2 cellular contexts compared by ENCODE assay signal in the genomic region with DNA sequence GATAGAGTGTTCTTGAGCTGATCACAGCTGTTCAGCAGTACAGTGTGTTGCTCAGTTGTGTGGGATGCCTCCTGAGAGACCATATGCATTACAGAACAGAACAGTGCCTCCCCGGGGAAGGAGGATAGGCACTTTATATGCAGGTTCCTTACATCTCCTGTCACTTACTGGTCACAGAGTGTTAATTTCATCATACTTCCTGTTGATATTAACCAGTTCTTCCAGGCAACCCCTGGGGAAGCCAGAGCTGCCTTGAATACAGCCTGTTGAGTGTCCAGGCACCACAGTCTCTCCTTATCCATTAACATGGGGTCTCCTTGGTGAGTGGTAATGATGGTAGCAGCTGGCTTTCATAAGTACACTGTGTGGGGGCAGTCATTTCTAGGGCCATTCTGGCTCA.
TF ChIP-seq lines count a peak whose summit lies in the region.

No MANE protein-coding gene starts in this region.

TF ChIP-seq in SK-N-SH, 30 proteins besides CTCF, POLR2A, EP300 and RAD21:
- TF ChIP-seq TEAD4 (IDR thresholded peaks at IDR 0.05; ENCODE audit: borderline replicate concordance, insufficient read depth) (no peak), RCOR1 (IDR thresholded peaks at IDR 0.05; ENCODE audit: low read length) (no peak)
- TF ChIP-seq, protein P1, sequence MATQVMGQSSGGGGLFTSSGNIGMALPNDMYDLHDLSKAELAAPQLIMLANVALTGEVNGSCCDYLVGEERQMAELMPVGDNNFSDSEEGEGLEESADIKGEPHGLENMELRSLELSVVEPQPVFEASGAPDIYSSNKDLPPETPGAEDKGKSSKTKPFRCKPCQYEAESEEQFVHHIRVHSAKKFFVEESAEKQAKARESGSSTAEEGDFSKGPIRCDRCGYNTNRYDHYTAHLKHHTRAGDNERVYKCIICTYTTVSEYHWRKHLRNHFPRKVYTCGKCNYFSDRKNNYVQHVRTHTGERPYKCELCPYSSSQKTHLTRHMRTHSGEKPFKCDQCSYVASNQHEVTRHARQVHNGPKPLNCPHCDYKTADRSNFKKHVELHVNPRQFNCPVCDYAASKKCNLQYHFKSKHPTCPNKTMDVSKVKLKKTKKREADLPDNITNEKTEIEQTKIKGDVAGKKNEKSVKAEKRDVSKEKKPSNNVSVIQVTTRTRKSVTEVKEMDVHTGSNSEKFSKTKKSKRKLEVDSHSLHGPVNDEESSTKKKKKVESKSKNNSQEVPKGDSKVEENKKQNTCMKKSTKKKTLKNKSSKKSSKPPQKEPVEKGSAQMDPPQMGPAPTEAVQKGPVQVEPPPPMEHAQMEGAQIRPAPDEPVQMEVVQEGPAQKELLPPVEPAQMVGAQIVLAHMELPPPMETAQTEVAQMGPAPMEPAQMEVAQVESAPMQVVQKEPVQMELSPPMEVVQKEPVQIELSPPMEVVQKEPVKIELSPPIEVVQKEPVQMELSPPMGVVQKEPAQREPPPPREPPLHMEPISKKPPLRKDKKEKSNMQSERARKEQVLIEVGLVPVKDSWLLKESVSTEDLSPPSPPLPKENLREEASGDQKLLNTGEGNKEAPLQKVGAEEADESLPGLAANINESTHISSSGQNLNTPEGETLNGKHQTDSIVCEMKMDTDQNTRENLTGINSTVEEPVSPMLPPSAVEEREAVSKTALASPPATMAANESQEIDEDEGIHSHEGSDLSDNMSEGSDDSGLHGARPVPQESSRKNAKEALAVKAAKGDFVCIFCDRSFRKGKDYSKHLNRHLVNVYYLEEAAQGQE (IDR thresholded peaks at IDR 0.05; ENCODE audit: low read depth, low read length), result no peak

TF ChIP-seq in SK-N-SH treated with all-trans-retinoic acid at 6 μM for 48 hours, 23 proteins besides CTCF, POLR2A, EP300 and RAD21:
- TF ChIP-seq, protein P2, sequence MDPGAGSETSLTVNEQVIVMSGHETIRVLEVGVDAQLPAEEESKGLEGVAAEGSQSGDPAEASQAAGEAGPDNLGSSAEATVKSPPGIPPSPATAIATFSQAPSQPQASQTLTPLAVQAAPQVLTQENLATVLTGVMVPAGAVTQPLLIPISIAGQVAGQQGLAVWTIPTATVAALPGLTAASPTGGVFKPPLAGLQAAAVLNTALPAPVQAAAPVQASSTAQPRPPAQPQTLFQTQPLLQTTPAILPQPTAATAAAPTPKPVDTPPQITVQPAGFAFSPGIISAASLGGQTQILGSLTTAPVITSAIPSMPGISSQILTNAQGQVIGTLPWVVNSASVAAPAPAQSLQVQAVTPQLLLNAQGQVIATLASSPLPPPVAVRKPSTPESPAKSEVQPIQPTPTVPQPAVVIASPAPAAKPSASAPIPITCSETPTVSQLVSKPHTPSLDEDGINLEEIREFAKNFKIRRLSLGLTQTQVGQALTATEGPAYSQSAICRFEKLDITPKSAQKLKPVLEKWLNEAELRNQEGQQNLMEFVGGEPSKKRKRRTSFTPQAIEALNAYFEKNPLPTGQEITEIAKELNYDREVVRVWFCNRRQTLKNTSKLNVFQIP (CRISPR knock-in tag; IDR thresholded peaks at IDR 0.05; ENCODE audit: borderline replicate concordance, low read depth), result no peak
- TF ChIP-seq, protein P3, sequence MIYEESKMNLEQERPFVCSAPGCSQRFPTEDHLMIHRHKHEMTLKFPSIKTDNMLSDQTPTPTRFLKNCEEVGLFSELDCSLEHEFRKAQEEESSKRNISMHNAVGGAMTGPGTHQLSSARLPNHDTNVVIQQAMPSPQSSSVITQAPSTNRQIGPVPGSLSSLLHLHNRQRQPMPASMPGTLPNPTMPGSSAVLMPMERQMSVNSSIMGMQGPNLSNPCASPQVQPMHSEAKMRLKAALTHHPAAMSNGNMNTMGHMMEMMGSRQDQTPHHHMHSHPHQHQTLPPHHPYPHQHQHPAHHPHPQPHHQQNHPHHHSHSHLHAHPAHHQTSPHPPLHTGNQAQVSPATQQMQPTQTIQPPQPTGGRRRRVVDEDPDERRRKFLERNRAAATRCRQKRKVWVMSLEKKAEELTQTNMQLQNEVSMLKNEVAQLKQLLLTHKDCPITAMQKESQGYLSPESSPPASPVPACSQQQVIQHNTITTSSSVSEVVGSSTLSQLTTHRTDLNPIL (CRISPR knock-in tag; IDR thresholded peaks at IDR 0.05; ENCODE audit: low read depth), result no peak
- TF ChIP-seq, protein P4, sequence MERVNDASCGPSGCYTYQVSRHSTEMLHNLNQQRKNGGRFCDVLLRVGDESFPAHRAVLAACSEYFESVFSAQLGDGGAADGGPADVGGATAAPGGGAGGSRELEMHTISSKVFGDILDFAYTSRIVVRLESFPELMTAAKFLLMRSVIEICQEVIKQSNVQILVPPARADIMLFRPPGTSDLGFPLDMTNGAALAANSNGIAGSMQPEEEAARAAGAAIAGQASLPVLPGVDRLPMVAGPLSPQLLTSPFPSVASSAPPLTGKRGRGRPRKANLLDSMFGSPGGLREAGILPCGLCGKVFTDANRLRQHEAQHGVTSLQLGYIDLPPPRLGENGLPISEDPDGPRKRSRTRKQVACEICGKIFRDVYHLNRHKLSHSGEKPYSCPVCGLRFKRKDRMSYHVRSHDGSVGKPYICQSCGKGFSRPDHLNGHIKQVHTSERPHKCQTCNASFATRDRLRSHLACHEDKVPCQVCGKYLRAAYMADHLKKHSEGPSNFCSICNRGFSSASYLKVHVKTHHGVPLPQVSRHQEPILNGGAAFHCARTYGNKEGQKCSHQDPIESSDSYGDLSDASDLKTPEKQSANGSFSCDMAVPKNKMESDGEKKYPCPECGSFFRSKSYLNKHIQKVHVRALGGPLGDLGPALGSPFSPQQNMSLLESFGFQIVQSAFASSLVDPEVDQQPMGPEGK (CRISPR knock-in tag; IDR thresholded peaks at IDR 0.05; ENCODE audit: borderline replicate concordance), result no peak
- TF ChIP-seq ZNF70 (CRISPR knock-in tag; IDR thresholded peaks at IDR 0.05) (no peak), SNAI2 (CRISPR knock-in tag; IDR thresholded peaks at IDR 0.05) (no peak), ZNF8 (CRISPR knock-in tag; IDR thresholded peaks at IDR 0.05) (no peak), CSDC2 (CRISPR knock-in tag; IDR thresholded peaks at IDR 0.05) (no peak), PPARA (CRISPR knock-in tag; IDR thresholded peaks at IDR 0.05; ENCODE audit: borderline replicate concordance) (no peak), ESRRG (CRISPR knock-in tag; IDR thresholded peaks at IDR 0.05) (no peak), ZC3H10 (CRISPR knock-in tag; IDR thresholded peaks at IDR 0.05) (no peak), ISL1 (CRISPR knock-in tag; IDR thresholded peaks at IDR 0.05) (no peak), ZFP3 (CRISPR knock-in tag; IDR thresholded peaks at IDR 0.05) (no peak), ARNTL (CRISPR knock-in tag; IDR thresholded peaks at IDR 0.05; ENCODE audit: borderline replicate concordance, low read depth) (no peak), ZFP30 (CRISPR knock-in tag; IDR thresholded peaks at IDR 0.05) (no peak)
- TF ChIP-seq, protein P5, sequence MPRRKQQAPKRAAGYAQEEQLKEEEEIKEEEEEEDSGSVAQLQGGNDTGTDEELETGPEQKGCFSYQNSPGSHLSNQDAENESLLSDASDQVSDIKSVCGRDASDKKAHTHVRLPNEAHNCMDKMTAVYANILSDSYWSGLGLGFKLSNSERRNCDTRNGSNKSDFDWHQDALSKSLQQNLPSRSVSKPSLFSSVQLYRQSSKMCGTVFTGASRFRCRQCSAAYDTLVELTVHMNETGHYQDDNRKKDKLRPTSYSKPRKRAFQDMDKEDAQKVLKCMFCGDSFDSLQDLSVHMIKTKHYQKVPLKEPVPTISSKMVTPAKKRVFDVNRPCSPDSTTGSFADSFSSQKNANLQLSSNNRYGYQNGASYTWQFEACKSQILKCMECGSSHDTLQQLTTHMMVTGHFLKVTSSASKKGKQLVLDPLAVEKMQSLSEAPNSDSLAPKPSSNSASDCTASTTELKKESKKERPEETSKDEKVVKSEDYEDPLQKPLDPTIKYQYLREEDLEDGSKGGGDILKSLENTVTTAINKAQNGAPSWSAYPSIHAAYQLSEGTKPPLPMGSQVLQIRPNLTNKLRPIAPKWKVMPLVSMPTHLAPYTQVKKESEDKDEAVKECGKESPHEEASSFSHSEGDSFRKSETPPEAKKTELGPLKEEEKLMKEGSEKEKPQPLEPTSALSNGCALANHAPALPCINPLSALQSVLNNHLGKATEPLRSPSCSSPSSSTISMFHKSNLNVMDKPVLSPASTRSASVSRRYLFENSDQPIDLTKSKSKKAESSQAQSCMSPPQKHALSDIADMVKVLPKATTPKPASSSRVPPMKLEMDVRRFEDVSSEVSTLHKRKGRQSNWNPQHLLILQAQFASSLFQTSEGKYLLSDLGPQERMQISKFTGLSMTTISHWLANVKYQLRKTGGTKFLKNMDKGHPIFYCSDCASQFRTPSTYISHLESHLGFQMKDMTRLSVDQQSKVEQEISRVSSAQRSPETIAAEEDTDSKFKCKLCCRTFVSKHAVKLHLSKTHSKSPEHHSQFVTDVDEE (CRISPR knock-in tag; IDR thresholded peaks at IDR 0.05), result no peak
